Comparison of ENCODE assay signal across 8 cellular contexts in genomic region chr11:794766-795637, GRCh38. TPM values are rescaled to one million over a fixed set of nuclear protein-coding genes. Genes with fewer than 3 reads are reported as not detected.
DNase-seq lines count a peak whose midpoint lies in the region; ATAC-seq and TF ChIP-seq lines count a peak whose summit lies in the region.

No MANE protein-coding gene starts in this region.

- TF ChIP-seq CTCF in AG09309 (IDR thresholded peaks at IDR 0.05; ENCODE audit: control insufficient read depth, insufficient read depth, low read depth, low read length, missing control alignments) (no peak), ascending aorta (IDR thresholded peaks at IDR 0.05) (no peak), mucosa of descending colon (IDR thresholded peaks at IDR 0.05) (no peak)

- H3K9me3 ChIP-seq in HUES6 (ENCODE audit: control insufficient read depth, insufficient read depth, low read depth, low read length) = no peaks in the 10 kb centered on the region
- no peaks in the 10 kb centered on the region for H3K9me3 ChIP-seq in ascending aorta
- H3K9me3 ChIP-seq in mucosa of descending colon = no peaks in the 10 kb centered on the region

- H3K9ac ChIP-seq in HUES6 (ENCODE audit: low read length) = peak overlapping the region; percentile 19

- intact Hi-C loops in ascending aorta (cut with DNase I) = loop anchor here (5.0 kb wide), 1 partner anchor 48 kb away; the partner anchor contains the start of gene TALDO1
- intact Hi-C loops in mucosa of descending colon (cut with DNase I, micrococcal nuclease) = no loop called here

- H3K4me3 ChIP-seq in AG09309 (ENCODE audit: control insufficient read depth, low read depth, low read length) = peak overlapping the region; percentile 77
- no peak overlapping the region for H3K4me3 ChIP-seq in HUES6 (ENCODE audit: low read depth, low read length)
- peak overlapping the region; percentile 78 to 85 for H3K4me3 ChIP-seq in ascending aorta
- no peak overlapping the region for H3K4me3 ChIP-seq in mucosa of descending colon

- H3K27ac ChIP-seq in HUES6 (ENCODE audit: low read depth, low read length) (no peak overlapping the region), ascending aorta (no peak overlapping the region)

- ATAC-seq in mucosa of descending colon (peak; percentile 12), GM21786 (IDR thresholded peaks at IDR 0.05; ENCODE audit: unreplicated experiment) (no peak)

- H3K27me3 ChIP-seq in HUES6 (ENCODE audit: control insufficient read depth, insufficient read depth, low read length) (no peaks in the 10 kb centered on the region), ascending aorta (no peaks in the 10 kb centered on the region)

- peaks cover 28% of the 10 kb centered on the region for H3K4me1 ChIP-seq in HUES6 (ENCODE audit: control insufficient read depth, insufficient read depth, low read length)
- H3K4me1 ChIP-seq in ascending aorta = peaks cover 12 to 20% of the 10 kb centered on the region in 2 donors
- peaks cover 27% of the 10 kb centered on the region for H3K4me1 ChIP-seq in mucosa of descending colon (ENCODE audit: low read depth)

- H3K36me3 ChIP-seq in HUES6 (ENCODE audit: control insufficient read depth, insufficient read depth, low read length) (peaks cover 25% of the 10 kb centered on the region), ascending aorta (peaks cover 0 to 7% of the 10 kb centered on the region in 2 donors), mucosa of descending colon (ENCODE audit: low read depth) (no peaks in the 10 kb centered on the region)

- no peak for DNase-seq in AG09309 (ENCODE audit: low read depth)
- DNase-seq in ascending aorta (ENCODE audit: low spot score in 2 of 2) = no peak
- DNase-seq in mucosa of descending colon = peak in 2 of 3 donors; percentile 45 to 67
- no peak for DNase-seq in stimulated activated CD4-positive, alpha-beta T cell treated with anti-CD3 and anti-CD28 coated beads, Interleukin-12 subunit alpha, Interleukin-12 subunit beta, amount 100 ng/mL, for 4 hours
- no peak for DNase-seq in NCI-H446 treated with DMSO at 0.1 percent for 48 hours (lab: John Stamatoyannopoulos, UW)
- no peak for DNase-seq in COLO829 (ENCODE audit: low spot score)

RNA-seq across cellular contexts. Expression of gene SLC25A22, which starts 3.1 kb away (rescaled TPM):
- 5.6 TPM for total RNA-seq in ascending aorta
- total RNA-seq in mucosa of descending colon = 10 to 100 TPM; 11.6 to 18.6 (median 14.4) TPM

RNA-seq across cellular contexts. Expression of gene CEND1, which starts 5.1 kb away (rescaled TPM):
- total RNA-seq in ascending aorta = not detected
- total RNA-seq in mucosa of descending colon = 1 to 10 TPM in 1 of 3 donors, under 1 TPM in 1, not detected in 1; 0.34 to 2.2 TPM

RNA-seq across cellular contexts. Expression of gene PIDD1, which starts 10.0 kb away (rescaled TPM):
- 7.1 TPM for total RNA-seq in ascending aorta
- total RNA-seq in mucosa of descending colon = 10 to 100 TPM; 20.2 to 26.3 (median 23.8) TPM

RNA-seq across cellular contexts. Expression of gene RPLP2, which starts 14.8 kb away (rescaled TPM):
- total RNA-seq in ascending aorta (897 TPM), mucosa of descending colon (1,000 to 10,000 TPM; 1,532 to 1,798 (median 1,652) TPM)

RNA-seq across cellular contexts. Expression of gene GATD1, which starts 17.7 kb away (rescaled TPM):
- total RNA-seq in ascending aorta (12.2 TPM), mucosa of descending colon (10 to 100 TPM; 51.9 to 58.8 (median 57.4) TPM)

Comparison
In these comparisons a context has a peak if more than half of its experiments do, and no peak if none do; other contexts are left out.
1. DNase-seq: peak in mucosa of descending colon (2 of 3); none in AG09309 (single experiment), ascending aorta (0 of 2), stimulated activated CD4-positive, alpha-beta T cell treated with anti-CD3 and anti-CD28 coated beads, Interleukin-12 subunit alpha, Interleukin-12 subunit beta, amount 100 ng/mL, for 4 hours (single experiment), NCI-H446 treated with DMSO at 0.1 percent for 48 hours (single experiment) and COLO829 (single experiment).
2. H3K4me3 ChIP-seq: peak in AG09309 (single experiment) and ascending aorta (2 of 2); none in HUES6 (single experiment) and mucosa of descending colon (single experiment).